7 cellular contexts compared by ENCODE assay signal in genomic region chr1:145015744-145016489, GRCh38.
DNase-seq lines count a peak whose midpoint lies in the region; ATAC-seq, FAIRE-seq and TF ChIP-seq lines count a peak whose summit lies in the region.
"Not testable (repeated sequence)": the region's sequence is repeated elsewhere in the genome, so short reads cannot be mapped to it uniquely, and the experiment has no call there.

No MANE protein-coding gene starts in this region.

- not testable (repeated sequence) for H3K4me1 Mint-ChIP-seq in T-helper 17 cell, memory B cell

- ATAC-seq in GM18868 (IDR thresholded peaks at IDR 0.05; ENCODE audit: unreplicated experiment) (peak; percentile 72), GM21528 (IDR thresholded peaks at IDR 0.05; ENCODE audit: low FRiP score, unreplicated experiment) (peak; percentile 51), HG02884 (IDR thresholded peaks at IDR 0.05; ENCODE audit: unreplicated experiment) (peak; percentile 58), HG03432 (IDR thresholded peaks at IDR 0.05; ENCODE audit: unreplicated experiment) (peak; percentile 75), T-helper 17 cell (peak; percentile 50), K562 (peak; percentile 65), memory B cell (ENCODE audit: low read depth) (peak; percentile 59)

- not testable (repeated sequence) for H3K4me3 Mint-ChIP-seq in T-helper 17 cell
- peak overlapping the region; percentile 37 for H3K4me3 Mint-ChIP-seq in memory B cell

- not testable (repeated sequence) for H3K9me1 ChIP-seq in K562 (ENCODE audit: control insufficient read depth, insufficient read depth, low read length)

- not testable (repeated sequence) for TF ChIP-seq EP300 in K562 (IDR thresholded peaks at IDR 0.05; ENCODE audit: low read length)

- not testable (repeated sequence) for H3K27me3 ChIP-seq in K562 (ENCODE audit: control insufficient read depth in 2 of 2, insufficient read depth in 2 of 2, low read length in 2 of 2)

- H3K27me3 Mint-ChIP-seq in T-helper 17 cell, memory B cell: not testable (repeated sequence)

- H3K79me2 ChIP-seq in K562 (ENCODE audit: control insufficient read depth, insufficient read depth, low read length), result not testable (repeated sequence)

- H3K27ac Mint-ChIP-seq in T-helper 17 cell, result not testable (repeated sequence)
- peak overlapping the region; percentile 69 for H3K27ac Mint-ChIP-seq in memory B cell

- CTCF ChIA-PET in K562 (lab: Yijun Ruan, JAX; ENCODE audit: low intra/inter-chr PET ratio), result not testable (repeated sequence)

- H3K9me3 Mint-ChIP-seq in memory B cell, result not testable (repeated sequence)

- POLR2A ChIA-PET in K562 (lab: Yijun Ruan, JAX), result not testable (repeated sequence)

- not testable (repeated sequence) for H4K20me1 ChIP-seq in K562 (replicated peaks; ENCODE audit: control insufficient read depth, insufficient read depth, low read length)

- not testable (repeated sequence) for H3K36me3 Mint-ChIP-seq in T-helper 17 cell (ENCODE audit: low read depth); memory B cell

- not testable (repeated sequence) for H3K9me3 ChIP-seq in T-helper 17 cell (ENCODE audit: control insufficient read depth, low read length, poor library complexity, severe bottlenecking); K562 (replicated peaks; ENCODE audit: control insufficient read depth, insufficient read depth, low read depth, low read length)

- H3K4me2 ChIP-seq in K562 (ENCODE audit: insufficient read depth, low read length), result not testable (repeated sequence)

- not testable (repeated sequence) for H3K9ac ChIP-seq in K562 (ENCODE audit: insufficient read depth in 1 of 2, low read depth in 2 of 2, low read length in 2 of 2)

- BruUV-seq in K562 (replicated peaks; lab: Mats Ljungman, UMichigan), result not testable (repeated sequence)

- not testable (repeated sequence) for H3K27ac ChIP-seq in K562 (ENCODE audit: extremely low read depth, low read depth, low read length)

- H3K4me3 ChIP-seq in K562, result not testable (repeated sequence)

- DNase-seq in T-helper 17 cell; K562 (ENCODE audit: extremely low read depth in 1 of 4, low spot score in 3 of 4); memory B cell (ENCODE audit: low spot score in 2 of 2): not testable (repeated sequence)

- TF ChIP-seq RAD21 in K562 (CRISPR knock-in tag; conservative IDR thresholded peaks at IDR 0.05 in 1 of 2, IDR thresholded peaks at IDR 0.05 in 1 of 2), result not testable (repeated sequence)

- H3K4me1 ChIP-seq in K562 (replicated peaks in 1 of 2; ENCODE audit: control insufficient read depth in 2 of 2, insufficient read depth in 2 of 2, low read length in 2 of 2), result not testable (repeated sequence)

- not testable (repeated sequence) for TF ChIP-seq POLR2A in K562 (conservative IDR thresholded peaks at IDR 0.05)

- not testable (repeated sequence) for H3K36me3 ChIP-seq in K562 (ENCODE audit: control insufficient read depth, insufficient read depth, low read length)

- intact Hi-C loops in K562 (cut with micrococcal nuclease), result not testable (repeated sequence)

- H2AFZ ChIP-seq in K562 (ENCODE audit: low read depth, low read length), result not testable (repeated sequence)

- not testable (repeated sequence) for TF ChIP-seq CTCF in K562 (IDR thresholded peaks at IDR 0.05 in 2 of 3, conservative IDR thresholded peaks at IDR 0.05 in 1 of 3; ENCODE audit: insufficient read depth in 2 of 3, low read depth in 1 of 3, low read length in 3 of 3)

- no CpG with 5 or more reads among the region's 2 CpGs for WGBS in K562 (ENCODE audit: insufficient coverage, low coverage, missing lambda C conversion rate)

- FAIRE-seq in K562 (lab: Jason Lieb, UNC), result not testable (repeated sequence)

- in situ Hi-C loops in K562 (cut with MboI), result not testable (repeated sequence)
